In genomic region chr7:83468251-83468739, GRCh38 we compare ENCODE assay signal across 8 cellular contexts.
DNase-seq lines count a peak whose midpoint lies in the region; ATAC-seq and TF ChIP-seq lines count a peak whose summit lies in the region.

No MANE protein-coding gene starts in this region.

- POLR2A ChIA-PET in PC-3 (lab: Charles Lee; ENCODE audit: unreplicated experiment), result interaction anchor here (0.6 kb wide), 1 partner anchor 337 kb away, joined by 4 read pairs; no protein-coding TSS in a partner anchor
- POLR2A ChIA-PET in CD8-positive, alpha-beta memory T cell (lab: Charles Lee), result no interaction called here

- no peak overlapping the region for H2AFZ ChIP-seq in PC-3 (ENCODE audit: low read length)

- no peaks in the 10 kb centered on the region for H3F3A ChIP-seq in PC-3 (ENCODE audit: low read length, unreplicated experiment)

- H3K27ac ChIP-seq in PC-3 (ENCODE audit: low read length), result no peak overlapping the region; the same call in 1 of the 2 replicates
- no peak overlapping the region for H3K27ac ChIP-seq in CD8-positive, alpha-beta memory T cell (ENCODE audit: low read depth, low read length)

- no peaks in the 10 kb centered on the region for H3K9me3 ChIP-seq in PC-3 (ENCODE audit: low read length)
- no peaks in the 10 kb centered on the region for H3K9me3 ChIP-seq in mucosa of descending colon
- H3K9me3 ChIP-seq in CD8-positive, alpha-beta memory T cell (ENCODE audit: low read length), result no peaks in the 10 kb centered on the region

- CTCF ChIA-PET in PC-3 (lab: Charles Lee), result interaction anchor here (0.7 kb wide), 1 partner anchor 63 kb away, joined by 5 read pairs; no protein-coding TSS in a partner anchor
- CTCF ChIA-PET in CD8-positive, alpha-beta memory T cell (lab: Charles Lee), result no interaction called here
- CTCF ChIA-PET in activated CD8-positive, alpha-beta memory T cell treated with anti-CD3 and anti-CD28 coated beads, Interleukin-2, amount 10 ng/mL, durations not matched to agents 7 days and 5 days (lab: Charles Lee), result no interaction called here

- H3K9me2 ChIP-seq in PC-3 (replicated peaks; ENCODE audit: low read length), result no peaks in the 10 kb centered on the region

- H3K36me3 ChIP-seq in PC-3 (ENCODE audit: low read depth, low read length), result no peaks in the 10 kb centered on the region
- no peaks in the 10 kb centered on the region for H3K36me3 ChIP-seq in mucosa of descending colon (ENCODE audit: low read depth)
- H3K36me3 ChIP-seq in CD8-positive, alpha-beta memory T cell (ENCODE audit: insufficient read depth, low read length), result no peaks in the 10 kb centered on the region

- 0 out of 2 replicates have a peak, but pooled peaks have one; percentile 13 for TF ChIP-seq CTCF in PC-3 (conservative IDR thresholded peaks at IDR 0.05; ENCODE audit: low read depth, low read length)
- peak; percentile 10 for TF ChIP-seq CTCF in epithelial cell of esophagus (IDR thresholded peaks at IDR 0.05; ENCODE audit: insufficient read depth, low read depth, low read length, missing control alignments)
- TF ChIP-seq CTCF in mucosa of descending colon (IDR thresholded peaks at IDR 0.05), result no peak

- H3K9ac ChIP-seq in PC-3 (ENCODE audit: low read length), result peak overlapping the region; percentile 75

- H4K20me1 ChIP-seq in PC-3 (ENCODE audit: low read length), result no peaks in the 10 kb centered on the region; the same call in 1 of the 2 replicates

- ATAC-seq in GM21619 (IDR thresholded peaks at IDR 0.05; ENCODE audit: unreplicated experiment) (peak; percentile 88), PC-3 (peak; percentile 93), mucosa of descending colon (peak; percentile 64)
- no peak for ATAC-seq in activated CD8-positive, alpha-beta memory T cell treated with anti-CD3 and anti-CD28 coated beads, Interleukin-2, amount 10 ng/mL, durations not matched to agents 7 days and 5 days

- H3K4me3 ChIP-seq in PC-3 (ENCODE audit: low read length), result peak overlapping the region; percentile 45
- H3K4me3 ChIP-seq in epithelial cell of esophagus (ENCODE audit: low read length), result no peak overlapping the region
- H3K4me3 ChIP-seq in mucosa of descending colon, result no peak overlapping the region
- no peak overlapping the region for H3K4me3 ChIP-seq in CD8-positive, alpha-beta memory T cell (ENCODE audit: low read length)

- no TSS peak for BruUV-seq in PC-3 (replicated peaks; lab: Mats Ljungman, UMichigan)

- H3K27me3 Mint-ChIP-seq in CD8-positive, alpha-beta memory T cell, result no peaks in the 10 kb centered on the region
- no peaks in the 10 kb centered on the region for H3K27me3 Mint-ChIP-seq in activated CD8-positive, alpha-beta memory T cell treated with anti-CD3 and anti-CD28 coated beads, Interleukin-2, amount 10 ng/mL, durations not matched to agents 7 days and 5 days

- H3K27me3 ChIP-seq in PC-3 (ENCODE audit: low read length), result no peaks in the 10 kb centered on the region
- H3K27me3 ChIP-seq in CD8-positive, alpha-beta memory T cell (ENCODE audit: insufficient read depth, low read length, poor library complexity, severe bottlenecking), result no peaks in the 10 kb centered on the region

- no peak overlapping the region for H3K27ac Mint-ChIP-seq in CD8-positive, alpha-beta memory T cell
- no peak overlapping the region for H3K27ac Mint-ChIP-seq in activated CD8-positive, alpha-beta memory T cell treated with anti-CD3 and anti-CD28 coated beads, Interleukin-2, amount 10 ng/mL, durations not matched to agents 7 days and 5 days

- peaks cover 3 to 7% (median 5%) of the 10 kb centered on the region in 5 donors for H3K9me3 Mint-ChIP-seq in CD8-positive, alpha-beta memory T cell
- peaks cover 3% of the 10 kb centered on the region for H3K9me3 Mint-ChIP-seq in activated CD8-positive, alpha-beta memory T cell treated with anti-CD3 and anti-CD28 coated beads, Interleukin-2, amount 10 ng/mL, durations not matched to agents 7 days and 5 days (ENCODE audit: low read depth)

- DNase-seq in GM03348 (ENCODE audit: low spot score) (peak; percentile 82), HPDE6-E6E7 (ENCODE audit: extremely low spot score) (peak; percentile 85), PC-3 (peak; percentile 99), epithelial cell of esophagus (ENCODE audit: low read depth) (peak; percentile 99), mucosa of descending colon (peak; percentile 27 to 53 (median 52))
- no peak for DNase-seq in CD8-positive, alpha-beta memory T cell
- no peak for DNase-seq in activated CD8-positive, alpha-beta memory T cell treated with anti-CD3 and anti-CD28 coated beads, Interleukin-2, amount 10 ng/mL, durations not matched to agents 7 days and 5 days

- H3K4me1 ChIP-seq in PC-3 (ENCODE audit: insufficient read depth, low read length), result peaks cover 14% of the 10 kb centered on the region
- no peaks in the 10 kb centered on the region for H3K4me1 ChIP-seq in mucosa of descending colon (ENCODE audit: low read depth)
- no peaks in the 10 kb centered on the region for H3K4me1 ChIP-seq in CD8-positive, alpha-beta memory T cell (ENCODE audit: insufficient read depth, low read length)

- peak overlapping the region; percentile 78 for H3K4me2 ChIP-seq in PC-3 (ENCODE audit: low read length)

- H3K36me3 Mint-ChIP-seq in CD8-positive, alpha-beta memory T cell, result no peaks in the 10 kb centered on the region
- no peaks in the 10 kb centered on the region for H3K36me3 Mint-ChIP-seq in activated CD8-positive, alpha-beta memory T cell treated with anti-CD3 and anti-CD28 coated beads, Interleukin-2, amount 10 ng/mL, durations not matched to agents 7 days and 5 days

- intact Hi-C loops in PC-3 (cut with micrococcal nuclease) (loop anchor here (2.0 to 5.0 kb wide), 5 partner anchors 44 to 209 kb away; partner anchors contain the start of gene SEMA3E), mucosa of descending colon (cut with DNase I, micrococcal nuclease) (no loop called here)

- H3K4me3 Mint-ChIP-seq in CD8-positive, alpha-beta memory T cell, result no peak overlapping the region
- H3K4me3 Mint-ChIP-seq in activated CD8-positive, alpha-beta memory T cell treated with anti-CD3 and anti-CD28 coated beads, Interleukin-2, amount 10 ng/mL, durations not matched to agents 7 days and 5 days, result no peak overlapping the region

- no peaks in the 10 kb centered on the region for H3K79me2 ChIP-seq in PC-3 (ENCODE audit: low read length)

- H3K4me1 Mint-ChIP-seq in CD8-positive, alpha-beta memory T cell, result no peaks in the 10 kb centered on the region
- no peaks in the 10 kb centered on the region for H3K4me1 Mint-ChIP-seq in activated CD8-positive, alpha-beta memory T cell treated with anti-CD3 and anti-CD28 coated beads, Interleukin-2, amount 10 ng/mL, durations not matched to agents 7 days and 5 days

Comparison
In these comparisons a context has a peak if more than half of its experiments do, and no peak if none do; other contexts are left out.
1. DNase-seq: peak in GM03348 (single experiment), HPDE6-E6E7 (single experiment), PC-3 (single experiment), epithelial cell of esophagus (single experiment) and mucosa of descending colon (3 of 3); none in CD8-positive, alpha-beta memory T cell (0 of 5) and activated CD8-positive, alpha-beta memory T cell treated with anti-CD3 and anti-CD28 coated beads, Interleukin-2, amount 10 ng/mL, durations not matched to agents 7 days and 5 days (single experiment).